8 cellular contexts compared by ENCODE assay signal in genomic region chr13:50129923-50130685, GRCh38.
A peak's percentile ranks its signal among the peaks of the same experiment; 100 is the strongest.
DNase-seq lines count a peak whose midpoint lies in the region; ATAC-seq and TF ChIP-seq lines count a peak whose summit lies in the region.

No MANE protein-coding gene starts in this region.

- H3K27me3 ChIP-seq in esophagus muscularis mucosa = peaks cover 3 to 70% (median 50%) of the 10 kb centered on the region in 4 donors

- no peaks in the 10 kb centered on the region for H3K36me3 ChIP-seq in esophagus muscularis mucosa

- H3K4me3 Mint-ChIP-seq in natural killer cell treated with Interleukin-12 subunit alpha and Interleukin-12 subunit beta and Interleukin-15 and Interleukin-18, amount 100 ng/mL, for 72 hours = peak overlapping the region; percentile 87

- H3K9me3 ChIP-seq in esophagus muscularis mucosa = no peaks in the 10 kb centered on the region

- intact Hi-C loops in esophagus muscularis mucosa (cut with DNase I) = no loop called here

- no peaks in the 10 kb centered on the region for H3K36me3 Mint-ChIP-seq in natural killer cell treated with Interleukin-12 subunit alpha and Interleukin-12 subunit beta and Interleukin-15 and Interleukin-18, amount 100 ng/mL, for 72 hours

- ATAC-seq in natural killer cell treated with Interleukin-12 subunit alpha and Interleukin-12 subunit beta and Interleukin-15 and Interleukin-18, amount 100 ng/mL, for 72 hours = no peak
- ATAC-seq in HG03097 (IDR thresholded peaks at IDR 0.05; ENCODE audit: low FRiP score, unreplicated experiment) = no peak
- ATAC-seq in HG02571 (IDR thresholded peaks at IDR 0.05; ENCODE audit: unreplicated experiment) = no peak

- peak overlapping the region; percentile 27; the same call in 1 of the 2 replicates for H3K27ac ChIP-seq in 22Rv1
- peak overlapping the region; percentile 62 to 79 (median 69) for H3K27ac ChIP-seq in esophagus muscularis mucosa (replicated peaks in 1 of 4)

- H3K9me3 Mint-ChIP-seq in natural killer cell treated with Interleukin-12 subunit alpha and Interleukin-12 subunit beta and Interleukin-15 and Interleukin-18, amount 100 ng/mL, for 72 hours = no peaks in the 10 kb centered on the region

- DNase-seq in HK-2 (ENCODE audit: unreplicated experiment) = peak; percentile 28
- peak; percentile 38 for DNase-seq in activated CD4-positive, alpha-beta T cell treated with anti-CD3 and anti-CD28 coated beads, Interleukin-2, amount 50 U/mL, for 1 hour
- DNase-seq in esophagus muscularis mucosa (ENCODE audit: extremely low spot score) = peak; percentile 91
- DNase-seq in natural killer cell treated with Interleukin-12 subunit alpha and Interleukin-12 subunit beta and Interleukin-15 and Interleukin-18, amount 100 ng/mL, for 72 hours (ENCODE audit: low spot score) = no peak
- DNase-seq in NCI-H1694 treated with DMSO at 0.1 percent for 48 hours (lab: John Stamatoyannopoulos, UW) = no peak

- peak overlapping the region; percentile 85 to 88 for H3K27ac Mint-ChIP-seq in natural killer cell treated with Interleukin-12 subunit alpha and Interleukin-12 subunit beta and Interleukin-15 and Interleukin-18, amount 100 ng/mL, for 72 hours

- peaks cover 10 to 63% (median 56%) of the 10 kb centered on the region in 4 donors for H3K4me1 ChIP-seq in esophagus muscularis mucosa

- peak overlapping the region; percentile 52 to 58 (median 53) for H3K4me3 ChIP-seq in esophagus muscularis mucosa

- TF ChIP-seq EP300 in esophagus muscularis mucosa (IDR thresholded peaks at IDR 0.05) = no peak

- under 1% methylated on average over 28 of the region's 56 CpGs for WGBS in esophagus muscularis mucosa

- H3K27me3 Mint-ChIP-seq in natural killer cell treated with Interleukin-12 subunit alpha and Interleukin-12 subunit beta and Interleukin-15 and Interleukin-18, amount 100 ng/mL, for 72 hours = peaks cover 23 to 28% of the 10 kb centered on the region in 2 donors

- no peak for TF ChIP-seq POLR2A in esophagus muscularis mucosa (IDR thresholded peaks at IDR 0.05; ENCODE audit: low read depth)

- no peak for TF ChIP-seq CTCF in 22Rv1 (IDR thresholded peaks at IDR 0.05)
- no peak for TF ChIP-seq CTCF in esophagus muscularis mucosa (IDR thresholded peaks at IDR 0.05)

- H3K4me1 Mint-ChIP-seq in natural killer cell treated with Interleukin-12 subunit alpha and Interleukin-12 subunit beta and Interleukin-15 and Interleukin-18, amount 100 ng/mL, for 72 hours (ENCODE audit: low read depth in 2 of 2) = peaks cover 43 to 52% of the 10 kb centered on the region in 2 donors

Comparison
In these comparisons a context has a peak if more than half of its experiments do, and no peak if none do; other contexts are left out.
1. DNase-seq: peak in HK-2 (single experiment), activated CD4-positive, alpha-beta T cell treated with anti-CD3 and anti-CD28 coated beads, Interleukin-2, amount 50 U/mL, for 1 hour (single experiment) and esophagus muscularis mucosa (single experiment); none in natural killer cell treated with Interleukin-12 subunit alpha and Interleukin-12 subunit beta and Interleukin-15 and Interleukin-18, amount 100 ng/mL, for 72 hours (single experiment) and NCI-H1694 treated with DMSO at 0.1 percent for 48 hours (single experiment).